In genomic region chr7:99112097-99112496, GRCh38 we compare ENCODE assay signal across 8 cellular contexts. TPM values are rescaled to one million over a fixed set of nuclear protein-coding genes. Genes with fewer than 3 reads are reported as not detected.
DNase-seq lines count a peak whose midpoint lies in the region; ATAC-seq and TF ChIP-seq lines count a peak whose summit lies in the region.

No MANE protein-coding gene starts in this region.

- H2BK12ac ChIP-seq in mesenchymal stem cell (ENCODE audit: low read length in 2 of 2): no peak overlapping the region

- in situ Hi-C loops in GM13976 (cut with MboI; ENCODE audit: low sequenced_read_pairs, unreplicated experiment): no loop called here

- H3K4me1 ChIP-seq in mesenchymal stem cell (ENCODE audit: control insufficient read depth, insufficient read depth, low read depth, low read length): peaks cover 10% of the 10 kb centered on the region

- H3K18ac ChIP-seq in mesenchymal stem cell (ENCODE audit: low read depth in 1 of 2, low read length in 2 of 2): no peak overlapping the region

- H3K27ac ChIP-seq in mesenchymal stem cell (ENCODE audit: low read length, poor library complexity, severe bottlenecking): peak overlapping the region; percentile 22

- no peaks in the 10 kb centered on the region for H3K27me3 ChIP-seq in mesenchymal stem cell (ENCODE audit: control insufficient read depth in 1 of 2, insufficient read depth in 1 of 2, low read length in 2 of 2)

- H3K36me3 ChIP-seq in mesenchymal stem cell (ENCODE audit: control insufficient read depth in 1 of 2, insufficient read depth in 2 of 2, low read depth in 1 of 2, low read length in 2 of 2): peaks cover 0 to 8% of the 10 kb centered on the region in 2 experiments

- no peak overlapping the region for H3K14ac ChIP-seq in mesenchymal stem cell (ENCODE audit: low read length in 2 of 2)

- H3K4ac ChIP-seq in mesenchymal stem cell (ENCODE audit: low read depth in 1 of 2, low read length in 2 of 2): no peak overlapping the region

- no peak overlapping the region for H2AFZ ChIP-seq in mesenchymal stem cell (ENCODE audit: low read depth, low read length)

- DNase-seq in GM13976 (ENCODE audit: low spot score) (peak; percentile 32), H4 (ENCODE audit: low spot score) (peak; percentile 42), NAMALWA (ENCODE audit: low spot score) (peak; percentile 64), mesenchymal stem cell (peak; percentile 71), NCI-H82 treated with DMSO at 0.1 percent for 48 hours (lab: John Stamatoyannopoulos, UW; ENCODE audit: unreplicated experiment) (no peak), NCI-H446 treated with DMSO at 0.1 percent for 48 hours (lab: John Stamatoyannopoulos, UW) (no peak), left cardiac atrium (no peak)
- DNase-seq in activated CD4-positive, alpha-beta T cell treated with anti-CD3 and anti-CD28 coated beads for 48 hours: no peak

- WGBS in mesenchymal stem cell: 0% methylated on average over 1 of the region's 2 CpGs

- H3K9me3 ChIP-seq in mesenchymal stem cell (ENCODE audit: control insufficient read depth, low read length): no peaks in the 10 kb centered on the region

- no peak for TF ChIP-seq CTCF in GM13976 (IDR thresholded peaks at IDR 0.05; ENCODE audit: borderline replicate concordance, control extremely low read depth, extremely low read depth, insufficient read depth, missing control alignments)

- H2BK120ac ChIP-seq in mesenchymal stem cell (ENCODE audit: low read depth, low read length): no peak overlapping the region

- H2AK5ac ChIP-seq in mesenchymal stem cell (ENCODE audit: low read length, severe bottlenecking): no peak overlapping the region

- no peak overlapping the region for H3K23ac ChIP-seq in mesenchymal stem cell (ENCODE audit: low read length in 2 of 2)

- intact Hi-C loops in left cardiac atrium (cut with DNase I): no loop called here

- no peaks in the 10 kb centered on the region for H3K79me1 ChIP-seq in mesenchymal stem cell (replicated peaks; ENCODE audit: low read length, poor library complexity, severe bottlenecking)

- no peak overlapping the region for H3K4me2 ChIP-seq in mesenchymal stem cell (ENCODE audit: low read length, poor library complexity, severe bottlenecking)

- no peak overlapping the region for H4K8ac ChIP-seq in mesenchymal stem cell (ENCODE audit: low read length)

- H2BK15ac ChIP-seq in mesenchymal stem cell (ENCODE audit: low read depth, poor library complexity, severe bottlenecking): no peak overlapping the region

- H2BK5ac ChIP-seq in mesenchymal stem cell (ENCODE audit: low read depth, low read length, poor library complexity, severe bottlenecking): no peak overlapping the region

- H3K4me3 ChIP-seq in mesenchymal stem cell (ENCODE audit: insufficient read depth in 1 of 2, low read depth in 1 of 2, low read length in 2 of 2): no peak overlapping the region

- H4K91ac ChIP-seq in mesenchymal stem cell (ENCODE audit: low read length): no peak overlapping the region

- no peak overlapping the region for H3K9ac ChIP-seq in mesenchymal stem cell (ENCODE audit: low read length)

- ATAC-seq in left cardiac atrium: no peak

RNA-seq across cellular contexts. Expression of gene SMURF1, which starts 31.8 kb away (rescaled TPM):
- total RNA-seq in H4 (2014; rRNA removed; shearing (Covaris generic)): 14.6 and 19.0 TPM in 2 replicates
- polyA plus RNA-seq in mesenchymal stem cell (2013, experiment 1 of 2): 11.8 TPM
- polyA plus RNA-seq in mesenchymal stem cell (2013, experiment 2 of 2): 12.5 TPM
- total RNA-seq in left cardiac atrium: 10 to 100 TPM; 11.2 to 15.7 TPM

Comparison
In these comparisons a context has a peak if more than half of its experiments do, and no peak if none do; other contexts are left out.
1. DNase-seq: peak in GM13976 (single experiment), H4 (single experiment), NAMALWA (single experiment) and mesenchymal stem cell (single experiment); none in NCI-H82 treated with DMSO at 0.1 percent for 48 hours (single experiment), NCI-H446 treated with DMSO at 0.1 percent for 48 hours (single experiment), left cardiac atrium (single experiment) and activated CD4-positive, alpha-beta T cell treated with anti-CD3 and anti-CD28 coated beads for 48 hours (single experiment).